ENCODE assay signal across 14 cellular contexts in the genomic region with DNA sequence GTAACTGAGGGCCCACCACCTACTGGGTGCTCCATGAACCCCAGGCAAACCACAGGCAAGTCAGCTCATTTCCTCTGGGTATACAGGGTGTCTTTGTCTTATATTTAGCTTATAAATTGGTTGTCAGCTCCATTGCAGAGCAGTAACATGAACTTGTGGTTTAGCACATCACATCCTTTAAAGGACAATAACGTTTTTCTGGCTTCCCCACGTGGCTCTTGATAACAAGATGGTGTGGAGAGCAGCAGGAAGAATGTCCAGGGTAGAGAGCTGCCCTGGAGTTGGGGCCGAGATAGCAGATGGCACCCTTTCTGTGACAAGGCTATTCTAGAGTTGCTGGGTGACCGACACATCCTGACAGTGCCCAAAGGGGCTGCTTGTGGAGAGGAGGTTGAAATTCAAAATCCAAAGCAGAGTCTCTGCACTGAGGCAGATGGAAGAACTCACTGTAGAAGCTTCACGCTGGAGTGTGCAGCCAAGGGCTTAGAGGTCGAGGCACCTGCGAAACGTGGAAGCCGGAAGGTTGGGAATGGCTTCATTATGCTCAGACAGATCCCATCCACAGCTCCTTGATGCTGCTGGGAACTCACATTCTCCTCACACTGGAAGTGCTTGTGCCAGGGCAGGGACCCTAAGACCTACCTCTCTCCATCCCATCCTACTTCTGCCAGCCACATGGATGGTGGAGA.
DNase-seq lines count a peak whose midpoint lies in the region; ATAC-seq, FAIRE-seq and TF ChIP-seq lines count a peak whose summit lies in the region.
"Had no signal": no experiment of that assay in that cellular context is flagged by ENCODE, and none has a peak within 500 bp of the region (broad histone marks: within the 10 kb centered on the region; RNA-seq: fewer than 3 reads in every experiment).

No MANE protein-coding gene starts in this region.

- H3K9me3 Mint-ChIP-seq in CD8-positive, alpha-beta memory T cell: no peaks in the 10 kb centered on the region

- intact Hi-C loops in left ventricle myocardium superior (cut with micrococcal nuclease): no loop called here

- peak; percentile 70 for ATAC-seq in T-helper 17 cell
- peak; percentile 4 for ATAC-seq in left ventricle myocardium superior
- no peak for ATAC-seq in GM21723 (IDR thresholded peaks at IDR 0.05; ENCODE audit: unreplicated experiment)
- no peak for ATAC-seq in GM18505 (IDR thresholded peaks at IDR 0.05; ENCODE audit: unreplicated experiment)

- no peaks in the 10 kb centered on the region for H3K9me3 ChIP-seq in T-helper 17 cell (ENCODE audit: control insufficient read depth, low read length, poor library complexity, severe bottlenecking)
- H3K9me3 ChIP-seq in CD8-positive, alpha-beta memory T cell (ENCODE audit: low read length): no peaks in the 10 kb centered on the region
- H3K9me3 ChIP-seq: vagina had no signal

- H3K4me1 Mint-ChIP-seq in T-helper 17 cell: peaks cover 61% of the 10 kb centered on the region
- H3K4me1 Mint-ChIP-seq in CD8-positive, alpha-beta memory T cell: peaks cover 0 to 11% (median 3%) of the 10 kb centered on the region in 3 donors

- DNase-seq in COLO829 (ENCODE audit: low spot score): peak; percentile 61
- no peak for DNase-seq in GM12891 (ENCODE audit: insufficient read length, low spot score)
- no peak for DNase-seq in T-helper 17 cell
- DNase-seq in left ventricle myocardium superior: no peak
- no peak for DNase-seq in CD8-positive, alpha-beta memory T cell
- DNase-seq: activated CD4-positive, alpha-beta T cell treated with anti-CD3 and anti-CD28 coated beads for 4 hours; HCEC 1CT; mammary epithelial cell; NCI-H2171; stimulated activated naive CD4-positive, alpha-beta T cell treated with Interleukin-2 at 50 U/mL for 16 hours had no signal

- peak overlapping the region; percentile 90 for H3K27ac Mint-ChIP-seq in T-helper 17 cell
- peak overlapping the region in 2 of 8 donors; percentile 18 to 38 for H3K27ac Mint-ChIP-seq in CD8-positive, alpha-beta memory T cell

- no peaks in the 10 kb centered on the region for H3K36me3 ChIP-seq in CD8-positive, alpha-beta memory T cell (ENCODE audit: insufficient read depth, low read length)
- H3K36me3 ChIP-seq: vagina had no signal

- peak; percentile 13 for FAIRE-seq in GM12891 (lab: Jason Lieb, UNC)

- H3K36me3 Mint-ChIP-seq in T-helper 17 cell (ENCODE audit: low read depth): peaks cover 4% of the 10 kb centered on the region
- H3K36me3 Mint-ChIP-seq in CD8-positive, alpha-beta memory T cell: no peaks in the 10 kb centered on the region

- TF ChIP-seq POLR2A in GM12891 (IDR thresholded peaks at IDR 0.05; ENCODE audit: low read depth, low read length): no peak
- no peak for TF ChIP-seq POLR2A in GM18505 (IDR thresholded peaks at IDR 0.05; ENCODE audit: borderline replicate concordance, extremely low read depth, insufficient read depth, insufficient read length)

- CTCF ChIA-PET in CD8-positive, alpha-beta memory T cell (lab: Charles Lee): no interaction called here

- peak overlapping the region; percentile 68 for H3K4me3 Mint-ChIP-seq in T-helper 17 cell
- no peak overlapping the region for H3K4me3 Mint-ChIP-seq in CD8-positive, alpha-beta memory T cell

- H3K27me3 Mint-ChIP-seq in T-helper 17 cell: no peaks in the 10 kb centered on the region
- peaks cover 0 to 6% of the 10 kb centered on the region in 2 donors for H3K27me3 Mint-ChIP-seq in CD8-positive, alpha-beta memory T cell

- no peak overlapping the region for H3K4me3 ChIP-seq in CD8-positive, alpha-beta memory T cell (ENCODE audit: low read length)
- H3K4me3 ChIP-seq: dorsolateral prefrontal cortex, vagina had no signal

- H3K27me3 ChIP-seq in CD8-positive, alpha-beta memory T cell (ENCODE audit: insufficient read depth, low read length, poor library complexity, severe bottlenecking): no peaks in the 10 kb centered on the region
- H3K27me3 ChIP-seq: dorsolateral prefrontal cortex, vagina had no signal

- H3K27ac ChIP-seq in CD8-positive, alpha-beta memory T cell (ENCODE audit: low read depth, low read length): no peak overlapping the region
- H3K27ac ChIP-seq: dorsolateral prefrontal cortex, vagina had no signal

- POLR2A ChIA-PET in CD8-positive, alpha-beta memory T cell (lab: Charles Lee): no interaction called here

- no peaks in the 10 kb centered on the region for H3K4me1 ChIP-seq in CD8-positive, alpha-beta memory T cell (ENCODE audit: insufficient read depth, low read length)
- H3K4me1 ChIP-seq: vagina had no signal

TF ChIP-seq in GM12891, 5 proteins besides CTCF, POLR2A, EP300 and RAD21:
- no peak for TF ChIP-seq PAX5 (IDR thresholded peaks at IDR 0.05; ENCODE audit: insufficient read depth, low read length, severe bottlenecking)
- no peak for TF ChIP-seq SPI1 (IDR thresholded peaks at IDR 0.05; ENCODE audit: low read depth, low read length)
- TF ChIP-seq TAF1 (IDR thresholded peaks at IDR 0.05; ENCODE audit: low read depth, low read length): no peak
- no peak for TF ChIP-seq POLR2AphosphoS5 (IDR thresholded peaks at IDR 0.05; ENCODE audit: low read depth, low read length)
- no peak for TF ChIP-seq POU2F2 (IDR thresholded peaks at IDR 0.05; ENCODE audit: low read depth, low read length)

Comparison
In these comparisons a context has a peak if more than half of its experiments do, and no peak if none do; other contexts are left out.
1. ATAC-seq: peak in T-helper 17 cell (single experiment) and left ventricle myocardium superior (single experiment); none in GM21723 (single experiment) and GM18505 (single experiment).